In genomic region chr5:126043684-126044083, GRCh38 we compare ENCODE assay signal across 20 cellular contexts.
DNase-seq lines count a peak whose midpoint lies in the region; ATAC-seq and TF ChIP-seq lines count a peak whose summit lies in the region.
"Had no signal": no experiment of that assay in that cellular context is flagged by ENCODE, and none has a peak within 500 bp of the region (broad histone marks: within the 10 kb centered on the region; RNA-seq: fewer than 3 reads in every experiment).

No MANE protein-coding gene starts in this region.

- ATAC-seq in Right ventricle myocardium inferior: peak; percentile 63
- ATAC-seq: activated CD8-positive, alpha-beta T cell treated with anti-CD3 and anti-CD28 coated beads, Interleukin-2, amount 10 ng/mL, durations not matched to agents 7 days and 5 days; activated naive CD4-positive, alpha-beta T cell treated with anti-CD3 and anti-CD28 coated beads, Interleukin-2, amount 50 U/mL, for 72 hours had no signal

- intact Hi-C loops in Right ventricle myocardium inferior (cut with DNase I) (loop anchor here (5.0 kb wide), 1 partner anchor 41 kb away; no protein-coding TSS in a partner anchor), cardiac septum (cut with DNase I) (loop anchor here (5.0 kb wide), 1 partner anchor 41 kb away; no protein-coding TSS in a partner anchor)

- TF ChIP-seq CTCF in astrocyte of the spinal cord (IDR thresholded peaks at IDR 0.05; ENCODE audit: low read depth, low read length) (no peak), type B pancreatic cell (conservative IDR thresholded peaks at IDR 0.05) (no peak)

- DNase-seq in Right ventricle myocardium inferior (ENCODE audit: missing footprints) (no peak), cardiac septum (ENCODE audit: low spot score) (no peak), astrocyte of the spinal cord (ENCODE audit: low read depth, low spot score) (peak; percentile 32), islet precursor cell (peak; percentile 77), type B pancreatic cell (ENCODE audit: extremely low spot score, unreplicated experiment) (no peak), AG20443 (ENCODE audit: low spot score) (no peak), NOMO-1 treated with dmso at 0.1 percent for 144 hours (lab: John Stamatoyannopoulos, UW; ENCODE audit: unreplicated experiment) (no peak), activated T-cell treated with anti-CD3 and anti-CD28 coated beads for 4 hours (no peak)
- DNase-seq: activated CD4-positive, CD25-positive, alpha-beta regulatory T cell; activated CD8-positive, alpha-beta T cell treated with anti-CD3 and anti-CD28 coated beads, Interleukin-2, amount 10 ng/mL, durations not matched to agents 7 days and 5 days; activated T-cell treated with anti-CD3 and anti-CD28 coated beads, Interleukin-2, amount 50 U/mL, for 48 hours; CD4-positive, alpha-beta memory T cell; dorsolateral prefrontal cortex; NCI-H524; PC-9; stimulated activated CD4-positive, alpha-beta T cell treated with anti-CD3 and anti-CD28 coated beads, Interleukin-15, amount 100 ng/mL, for 24 hours; T-helper 9 cell; testis had no signal

- H3K4me3 Mint-ChIP-seq in type B pancreatic cell: no peak overlapping the region
- H3K4me3 Mint-ChIP-seq: activated CD8-positive, alpha-beta T cell treated with anti-CD3 and anti-CD28 coated beads, Interleukin-2, amount 10 ng/mL, durations not matched to agents 7 days and 5 days; CD4-positive, alpha-beta memory T cell had no signal

- H3K9me3 Mint-ChIP-seq in type B pancreatic cell: peaks cover 9% of the 10 kb centered on the region

- H3K4me1 Mint-ChIP-seq in type B pancreatic cell (ENCODE audit: unreplicated experiment): peaks cover 34% of the 10 kb centered on the region
- H3K4me1 Mint-ChIP-seq: CD4-positive, alpha-beta memory T cell had no signal

- H3K27ac Mint-ChIP-seq in type B pancreatic cell: peak overlapping the region; percentile 71
- H3K27ac Mint-ChIP-seq: activated CD8-positive, alpha-beta T cell treated with anti-CD3 and anti-CD28 coated beads, Interleukin-2, amount 10 ng/mL, durations not matched to agents 7 days and 5 days; activated naive CD4-positive, alpha-beta T cell treated with anti-CD3 and anti-CD28 coated beads, Interleukin-2, amount 50 U/mL, for 72 hours; CD4-positive, alpha-beta memory T cell had no signal

- peaks cover 48% of the 10 kb centered on the region for H3K27me3 Mint-ChIP-seq in type B pancreatic cell
- H3K27me3 Mint-ChIP-seq: CD4-positive, alpha-beta memory T cell had no signal

- in situ Hi-C loops in astrocyte of the spinal cord (cut with HindIII; ENCODE audit: low sequenced_read_pairs): no loop called here

- H3K4me3 ChIP-seq in astrocyte of the spinal cord (ENCODE audit: low read depth, low read length): no peak overlapping the region
- H3K4me3 ChIP-seq: PC-9, SK-N-MC, testis had no signal

- H3K36me3 Mint-ChIP-seq in type B pancreatic cell: peaks cover 5% of the 10 kb centered on the region
- H3K36me3 Mint-ChIP-seq: activated naive CD4-positive, alpha-beta T cell treated with anti-CD3 and anti-CD28 coated beads, Interleukin-2, amount 50 U/mL, for 72 hours; CD4-positive, alpha-beta memory T cell had no signal

Comparison
In these comparisons a context has a peak if more than half of its experiments do, and no peak if none do; other contexts are left out.
1. DNase-seq: peak in astrocyte of the spinal cord (single experiment) and islet precursor cell (single experiment); none in Right ventricle myocardium inferior (single experiment), cardiac septum (single experiment), type B pancreatic cell (single experiment), AG20443 (single experiment), NOMO-1 treated with dmso at 0.1 percent for 144 hours (single experiment) and activated T-cell treated with anti-CD3 and anti-CD28 coated beads for 4 hours (single experiment).